In genomic region chr1:154178856-154179811, GRCh38 we compare ENCODE assay signal across 10 cellular contexts. TPM values are rescaled to one million over a fixed set of nuclear protein-coding genes. Genes with fewer than 3 reads are reported as not detected.
DNase-seq lines count a peak whose midpoint lies in the region; ATAC-seq lines count a peak whose summit lies in the region.
"Had no signal": no experiment of that assay in that cellular context is flagged by ENCODE, and none has a peak within 500 bp of the region (broad histone marks: within the 10 kb centered on the region; RNA-seq: fewer than 3 reads in every experiment).

No MANE protein-coding gene starts in this region.

- peaks cover 72% of the 10 kb centered on the region for H3K4me1 Mint-ChIP-seq in activated T-cell treated with anti-CD3 and anti-CD28 coated beads, Interleukin-2, amount 50 U/mL, for 24 hours (ENCODE audit: low read depth)
- peaks cover 42% of the 10 kb centered on the region for H3K4me1 Mint-ChIP-seq in activated T-helper 17 cell treated with anti-CD3 and anti-CD28 coated beads, Interleukin-2, amount 50 U/mL, for 72 hours

- peak overlapping the region; percentile 98 for H3K4me3 Mint-ChIP-seq in activated T-cell treated with anti-CD3 and anti-CD28 coated beads, Interleukin-2, amount 50 U/mL, for 24 hours
- H3K4me3 Mint-ChIP-seq in activated T-helper 17 cell treated with anti-CD3 and anti-CD28 coated beads, Interleukin-2, amount 50 U/mL, for 72 hours, result peak overlapping the region; percentile 90

- peaks cover 89% of the 10 kb centered on the region for H3K36me3 Mint-ChIP-seq in activated T-cell treated with anti-CD3 and anti-CD28 coated beads, Interleukin-2, amount 50 U/mL, for 24 hours (ENCODE audit: low read depth)
- H3K36me3 Mint-ChIP-seq in activated T-helper 17 cell treated with anti-CD3 and anti-CD28 coated beads, Interleukin-2, amount 50 U/mL, for 72 hours (ENCODE audit: low read depth), result peaks cover 92% of the 10 kb centered on the region

- peak overlapping the region; percentile 99 for H3K27ac Mint-ChIP-seq in activated T-cell treated with anti-CD3 and anti-CD28 coated beads, Interleukin-2, amount 50 U/mL, for 24 hours
- H3K27ac Mint-ChIP-seq in activated T-helper 17 cell treated with anti-CD3 and anti-CD28 coated beads, Interleukin-2, amount 50 U/mL, for 72 hours, result peak overlapping the region; percentile 73

- no peaks in the 10 kb centered on the region for H3K27me3 Mint-ChIP-seq in activated T-cell treated with anti-CD3 and anti-CD28 coated beads, Interleukin-2, amount 50 U/mL, for 24 hours
- H3K27me3 Mint-ChIP-seq in activated T-helper 17 cell treated with anti-CD3 and anti-CD28 coated beads, Interleukin-2, amount 50 U/mL, for 72 hours, result no peaks in the 10 kb centered on the region

- no peaks in the 10 kb centered on the region for H3K9me3 Mint-ChIP-seq in activated T-cell treated with anti-CD3 and anti-CD28 coated beads, Interleukin-2, amount 50 U/mL, for 24 hours
- no peaks in the 10 kb centered on the region for H3K9me3 Mint-ChIP-seq in activated T-helper 17 cell treated with anti-CD3 and anti-CD28 coated beads, Interleukin-2, amount 50 U/mL, for 72 hours

- peak; percentile 11 for DNase-seq in activated T-cell treated with anti-CD3 and anti-CD28 coated beads, Interleukin-2, amount 50 U/mL, for 24 hours
- DNase-seq in activated T-cell treated with anti-CD3 and anti-CD28 coated beads, Interleukin-2, amount 50 U/mL, for 48 hours, result no peak
- DNase-seq in iris pigment epithelial cell (ENCODE audit: low read depth) (peak; percentile 39), hypothalamus (lab: John Stamatoyannopoulos, UW) (no peak)
- DNase-seq: activated CD4-positive, CD25-positive, alpha-beta regulatory T cell; NCI-H1092 had no signal

- peak overlapping the region; percentile 7 for H3K27ac ChIP-seq in temporal lobe (ENCODE audit: low read depth, low read length)

- ATAC-seq in activated T-helper 17 cell treated with anti-CD3 and anti-CD28 coated beads, Interleukin-2, amount 50 U/mL, for 72 hours (replicated peaks), result no peak
- no peak for ATAC-seq in GM18870 (IDR thresholded peaks at IDR 0.05; ENCODE audit: unreplicated experiment)
- no peak for ATAC-seq in GM21423 (IDR thresholded peaks at IDR 0.05; ENCODE audit: unreplicated experiment)

RNA-seq across cellular contexts. Expression of gene TPM3, which starts 12.8 kb away (rescaled TPM):
- 100 to 1,000 TPM; 370 to 607 TPM for total RNA-seq in activated T-helper 17 cell treated with anti-CD3 and anti-CD28 coated beads, Interleukin-2, amount 50 U/mL, for 72 hours
- 127 TPM for total RNA-seq in temporal lobe

RNA-seq across cellular contexts. Expression of gene NUP210L, which starts 24.3 kb away (rescaled TPM):
- under 1 TPM; 0.04 to 0.24 TPM for total RNA-seq in activated T-helper 17 cell treated with anti-CD3 and anti-CD28 coated beads, Interleukin-2, amount 50 U/mL, for 72 hours
- under 0.01 TPM for total RNA-seq in temporal lobe

RNA-seq across cellular contexts. Expression of gene CFAP141, which starts 27.0 kb away (rescaled TPM):
- total RNA-seq in activated T-helper 17 cell treated with anti-CD3 and anti-CD28 coated beads, Interleukin-2, amount 50 U/mL, for 72 hours, result not detected
- total RNA-seq in temporal lobe, result not detected

RNA-seq across cellular contexts. Expression of gene UBAP2L, which starts 41.6 kb away (rescaled TPM):
- total RNA-seq in activated T-helper 17 cell treated with anti-CD3 and anti-CD28 coated beads, Interleukin-2, amount 50 U/mL, for 72 hours, result 100 to 1,000 TPM; 237 to 249 TPM
- total RNA-seq in temporal lobe, result 44.0 TPM

Comparison
In these comparisons a context has a peak if more than half of its experiments do, and no peak if none do; other contexts are left out.
1. DNase-seq: peak in activated T-cell treated with anti-CD3 and anti-CD28 coated beads, Interleukin-2, amount 50 U/mL, for 24 hours (single experiment) and iris pigment epithelial cell (single experiment); none in activated T-cell treated with anti-CD3 and anti-CD28 coated beads, Interleukin-2, amount 50 U/mL, for 48 hours (0 of 2) and hypothalamus (0 of 51).